In the genomic region with DNA sequence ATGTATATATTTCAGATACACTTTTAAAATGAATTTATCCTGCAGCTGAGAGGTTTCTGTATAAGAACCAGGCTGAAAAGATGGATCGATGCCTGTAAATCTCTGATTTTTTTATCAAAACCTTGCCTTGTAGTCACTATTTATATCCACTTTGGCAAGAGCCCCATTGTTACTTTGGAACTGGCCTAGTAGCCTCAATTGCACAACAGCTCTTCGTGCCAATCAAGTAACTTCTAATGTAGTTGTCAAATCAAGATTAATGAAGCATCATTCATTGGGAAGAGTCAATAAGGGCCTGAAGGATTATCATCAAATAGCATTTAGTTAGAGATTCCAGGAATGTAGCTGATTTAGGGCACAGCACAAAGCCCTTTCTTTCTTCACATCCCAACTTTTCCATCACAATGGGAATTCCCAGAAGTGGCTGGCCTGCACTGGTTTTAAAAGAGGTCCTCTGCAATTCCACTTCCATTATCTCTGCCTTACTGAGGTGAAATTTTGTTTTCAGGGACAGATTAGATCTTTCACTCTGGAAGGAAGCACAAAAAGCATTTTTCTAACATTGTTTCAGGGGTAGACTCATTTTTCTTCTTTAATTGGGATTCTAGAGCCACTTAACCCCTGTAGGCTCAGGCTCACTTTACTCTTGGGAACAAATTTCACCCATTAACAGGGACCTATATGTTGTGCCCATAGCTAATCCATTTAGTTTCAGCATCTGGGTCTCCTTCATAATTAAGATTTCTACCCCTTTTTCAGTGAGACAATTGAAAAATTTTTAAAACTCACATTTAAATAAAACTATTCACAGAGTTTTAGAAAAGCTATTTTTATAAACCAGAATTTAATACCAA, we compare ENCODE assay signal across 1 cellular context.
TF ChIP-seq lines count a peak whose summit lies in the region.

No MANE protein-coding gene starts in this region.

TF ChIP-seq in H1, 55 proteins besides CTCF, POLR2A, EP300 and RAD21 (continued from another document):
- TF ChIP-seq TBP (IDR thresholded peaks at IDR 0.05; ENCODE audit: low read depth, low read length), result no peak
- TF ChIP-seq FOSL1 (IDR thresholded peaks at IDR 0.05; ENCODE audit: insufficient read depth, low read depth, low read length), result no peak
- TF ChIP-seq NRF1 (IDR thresholded peaks at IDR 0.05; ENCODE audit: low read depth, low read length), result no peak
- TF ChIP-seq SP1 (IDR thresholded peaks at IDR 0.05; ENCODE audit: low read depth, low read length), result peak; percentile 85
- no peak for TF ChIP-seq CBX5 (IDR thresholded peaks at IDR 0.05; ENCODE audit: low read depth, low read length)
- TF ChIP-seq GABPA (IDR thresholded peaks at IDR 0.05; ENCODE audit: borderline replicate concordance, insufficient read depth, low read length), result no peak
- TF ChIP-seq BACH1 (IDR thresholded peaks at IDR 0.05; ENCODE audit: low read length), result no peak
- no peak for TF ChIP-seq HDAC2 (IDR thresholded peaks at IDR 0.05; ENCODE audit: borderline replicate concordance in 1 of 2, low read depth in 2 of 2, low read length in 2 of 2)
- TF ChIP-seq E2F6 (IDR thresholded peaks at IDR 0.05), result no peak
- TF ChIP-seq, protein P1, sequence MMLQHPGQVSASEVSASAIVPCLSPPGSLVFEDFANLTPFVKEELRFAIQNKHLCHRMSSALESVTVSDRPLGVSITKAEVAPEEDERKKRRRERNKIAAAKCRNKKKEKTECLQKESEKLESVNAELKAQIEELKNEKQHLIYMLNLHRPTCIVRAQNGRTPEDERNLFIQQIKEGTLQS (IDR thresholded peaks at IDR 0.05; ENCODE audit: insufficient read depth, low read depth, low read length), result no peak
- TF ChIP-seq, protein P2, sequence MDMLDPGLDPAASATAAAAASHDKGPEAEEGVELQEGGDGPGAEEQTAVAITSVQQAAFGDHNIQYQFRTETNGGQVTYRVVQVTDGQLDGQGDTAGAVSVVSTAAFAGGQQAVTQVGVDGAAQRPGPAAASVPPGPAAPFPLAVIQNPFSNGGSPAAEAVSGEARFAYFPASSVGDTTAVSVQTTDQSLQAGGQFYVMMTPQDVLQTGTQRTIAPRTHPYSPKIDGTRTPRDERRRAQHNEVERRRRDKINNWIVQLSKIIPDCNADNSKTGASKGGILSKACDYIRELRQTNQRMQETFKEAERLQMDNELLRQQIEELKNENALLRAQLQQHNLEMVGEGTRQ (IDR thresholded peaks at IDR 0.05; ENCODE audit: low read length), result no peak
- peak; percentile 94 for TF ChIP-seq TEAD4 (IDR thresholded peaks at IDR 0.05; ENCODE audit: low read depth, low read length)
- TF ChIP-seq CTBP2 (IDR thresholded peaks at IDR 0.05; ENCODE audit: borderline replicate concordance, insufficient read depth, insufficient read length, low read length), result no peak
- peak; percentile 53; the same call in 1 of the 2 replicates for TF ChIP-seq YY1 (IDR thresholded peaks at IDR 0.05; ENCODE audit: low read depth, low read length)
- no peak for TF ChIP-seq RXRA (IDR thresholded peaks at IDR 0.05; ENCODE audit: insufficient read depth, low read depth, low read length)
- TF ChIP-seq ASH2L (IDR thresholded peaks at IDR 0.05; ENCODE audit: low read length), result peak; percentile 60
- no peak for TF ChIP-seq CREB1 (IDR thresholded peaks at IDR 0.05)
- no peak for TF ChIP-seq SIN3A (conservative IDR thresholded peaks at IDR 0.05 in 1 of 2, IDR thresholded peaks at IDR 0.05 in 1 of 2; ENCODE audit: low read depth in 1 of 2, low read length in 2 of 2)
- no peak for TF ChIP-seq BCL11A (IDR thresholded peaks at IDR 0.05; ENCODE audit: low read depth in 2 of 2, low read length in 2 of 2)
- TF ChIP-seq ZNF274 (IDR thresholded peaks at IDR 0.05; ENCODE audit: borderline replicate concordance, extremely low read depth, low read length), result no peak
- TF ChIP-seq SUZ12 (IDR thresholded peaks at IDR 0.05; ENCODE audit: low read length), result no peak
- no peak for TF ChIP-seq SAP30 (IDR thresholded peaks at IDR 0.05; ENCODE audit: insufficient read depth, insufficient replicate concordance, low read length)
- no peak for TF ChIP-seq SP2 (IDR thresholded peaks at IDR 0.05; ENCODE audit: low read length)
- no peak for TF ChIP-seq TAF7 (optimal IDR thresholded peaks at IDR 0.05; ENCODE audit: borderline replicate concordance, low read depth, low read length)
- no peak for TF ChIP-seq CHD1 (IDR thresholded peaks at IDR 0.05; ENCODE audit: low read depth, low read length)
- TF ChIP-seq TAF1 (IDR thresholded peaks at IDR 0.05; ENCODE audit: low read depth, low read length), result no peak
- TF ChIP-seq TCF12 (IDR thresholded peaks at IDR 0.05; ENCODE audit: low read depth, low read length), result no peak
- TF ChIP-seq SRF (IDR thresholded peaks at IDR 0.05; ENCODE audit: low read depth, low read length), result no peak
- no peak for TF ChIP-seq RFX5 (IDR thresholded peaks at IDR 0.05; ENCODE audit: borderline replicate concordance, low read depth, low read length)
- no peak; the same call in 1 of the 2 replicates for TF ChIP-seq CHD2 (IDR thresholded peaks at IDR 0.05; ENCODE audit: low read length)
- TF ChIP-seq GTF2F1 (IDR thresholded peaks at IDR 0.05; ENCODE audit: borderline replicate concordance, low read depth, low read length), result no peak
- no peak for TF ChIP-seq EZH2 (IDR thresholded peaks at IDR 0.05; ENCODE audit: low read depth, low read length, severe bottlenecking)
- TF ChIP-seq, protein P3, sequence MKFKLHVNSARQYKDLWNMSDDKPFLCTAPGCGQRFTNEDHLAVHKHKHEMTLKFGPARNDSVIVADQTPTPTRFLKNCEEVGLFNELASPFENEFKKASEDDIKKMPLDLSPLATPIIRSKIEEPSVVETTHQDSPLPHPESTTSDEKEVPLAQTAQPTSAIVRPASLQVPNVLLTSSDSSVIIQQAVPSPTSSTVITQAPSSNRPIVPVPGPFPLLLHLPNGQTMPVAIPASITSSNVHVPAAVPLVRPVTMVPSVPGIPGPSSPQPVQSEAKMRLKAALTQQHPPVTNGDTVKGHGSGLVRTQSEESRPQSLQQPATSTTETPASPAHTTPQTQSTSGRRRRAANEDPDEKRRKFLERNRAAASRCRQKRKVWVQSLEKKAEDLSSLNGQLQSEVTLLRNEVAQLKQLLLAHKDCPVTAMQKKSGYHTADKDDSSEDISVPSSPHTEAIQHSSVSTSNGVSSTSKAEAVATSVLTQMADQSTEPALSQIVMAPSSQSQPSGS (IDR thresholded peaks at IDR 0.05; ENCODE audit: low read length), result no peak
- no peak for TF ChIP-seq KDM5A (IDR thresholded peaks at IDR 0.05; ENCODE audit: low read length)
- TF ChIP-seq RNF2 (IDR thresholded peaks at IDR 0.05; ENCODE audit: borderline replicate concordance, low read depth, low read length, missing control alignments, poor library complexity, severe bottlenecking), result no peak
- TF ChIP-seq CBX8 (IDR thresholded peaks at IDR 0.05; ENCODE audit: borderline replicate concordance, low read depth, low read length), result no peak
- TF ChIP-seq JUND (IDR thresholded peaks at IDR 0.05; ENCODE audit: low read length), result no peak
- no peak for TF ChIP-seq PHF8 (conservative IDR thresholded peaks at IDR 0.05; ENCODE audit: low read depth, low read length)
- no peak for TF ChIP-seq KDM4A (IDR thresholded peaks at IDR 0.05; ENCODE audit: low read depth, low read length, severe bottlenecking)
- peak; percentile 92 for TF ChIP-seq CHD7 (IDR thresholded peaks at IDR 0.05; ENCODE audit: insufficient replicate concordance, low read length)
- TF ChIP-seq SIRT6 (IDR thresholded peaks at IDR 0.05; ENCODE audit: low read length), result no peak
- no peak for TF ChIP-seq KDM1A (IDR thresholded peaks at IDR 0.05; ENCODE audit: borderline replicate concordance, low read length)
- no peak for TF ChIP-seq JUN (IDR thresholded peaks at IDR 0.05; ENCODE audit: low read depth, low read length)
- TF ChIP-seq EGR1 (IDR thresholded peaks at IDR 0.05; ENCODE audit: borderline replicate concordance, low read depth, low read length), result no peak
